ENCODE assay signal across 15 cellular contexts in the genomic region with DNA sequence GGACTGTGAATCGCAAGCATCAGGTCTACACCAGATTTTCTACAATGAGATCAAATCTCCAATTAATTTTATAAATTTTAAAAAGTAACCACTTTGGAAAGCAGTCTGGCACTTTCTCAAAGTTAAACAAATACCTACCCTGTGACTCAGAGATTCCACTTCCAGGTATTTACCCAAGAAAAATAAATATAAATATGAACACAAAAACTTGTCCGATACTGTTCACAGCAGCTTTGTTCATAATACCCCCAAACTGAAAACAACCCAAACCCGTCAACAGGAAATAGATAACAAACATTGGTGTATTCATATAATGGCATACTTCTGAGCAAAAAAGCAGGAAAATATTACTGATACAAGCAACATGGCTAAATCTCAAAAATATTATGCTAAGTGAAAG. TPM values are rescaled to one million over a fixed set of nuclear protein-coding genes. Genes with fewer than 3 reads are reported as not detected.
DNase-seq lines count a peak whose midpoint lies in the region; ATAC-seq, FAIRE-seq and TF ChIP-seq lines count a peak whose summit lies in the region.
"Had no signal": no experiment of that assay in that cellular context is flagged by ENCODE, and none has a peak within 500 bp of the region (broad histone marks: within the 10 kb centered on the region; RNA-seq: fewer than 3 reads in every experiment).

No MANE protein-coding gene starts in this region.

- H3K27me3 Mint-ChIP-seq in type B pancreatic cell (no peaks in the 10 kb centered on the region), immature natural killer cell (ENCODE audit: low read depth in 3 of 3) (peaks cover 0 to 2% (median 1%) of the 10 kb centered on the region in 3 donors)
- H3K27me3 Mint-ChIP-seq: activated CD8-positive, alpha-beta memory T cell treated with anti-CD3 and anti-CD28 coated beads, Interleukin-2, amount 10 ng/mL, durations not matched to agents 7 days and 5 days; naive thymus-derived CD8-positive, alpha-beta T cell had no signal

- DNase-seq in DMS53 (lab: John Stamatoyannopoulos, UW) (peak; percentile 53), DMS53 treated with DMSO at 0.1 percent for 48 hours (lab: John Stamatoyannopoulos, UW; ENCODE audit: unreplicated experiment) (no peak), bronchial epithelial cell (ENCODE audit: low read depth) (peak; percentile 74), lower lobe of right lung (no peak), type B pancreatic cell (ENCODE audit: extremely low spot score, unreplicated experiment) (no peak), immature natural killer cell (no peak), NCI-H1105 treated with DMSO at 0.1 percent for 48 hours (lab: John Stamatoyannopoulos, UW) (no peak), NCI-H146 (lab: John Stamatoyannopoulos, UW) (no peak)
- DNase-seq: 8988T; activated CD8-positive, alpha-beta memory T cell treated with anti-CD3 and anti-CD28 coated beads, Interleukin-2, amount 10 ng/mL, durations not matched to agents 7 days and 5 days; anterior cingulate cortex; DMS153; naive thymus-derived CD8-positive, alpha-beta T cell; NCI-H226; T-helper 9 cell had no signal

- H3K9me3 ChIP-seq in lower lobe of right lung, result no peaks in the 10 kb centered on the region

- peak overlapping the region; percentile 60 for H3K27ac Mint-ChIP-seq in type B pancreatic cell
- peak overlapping the region in 2 of 6 donors; percentile 4 to 9 for H3K27ac Mint-ChIP-seq in immature natural killer cell
- H3K27ac Mint-ChIP-seq: activated CD8-positive, alpha-beta memory T cell treated with anti-CD3 and anti-CD28 coated beads, Interleukin-2, amount 10 ng/mL, durations not matched to agents 7 days and 5 days had no signal

- H3K9me3 Mint-ChIP-seq in type B pancreatic cell (no peaks in the 10 kb centered on the region), immature natural killer cell (no peaks in the 10 kb centered on the region)
- H3K9me3 Mint-ChIP-seq: naive thymus-derived CD8-positive, alpha-beta T cell had no signal

- H3K27me3 ChIP-seq in bronchial epithelial cell (ENCODE audit: control insufficient read depth, insufficient read depth, low read length), result no peaks in the 10 kb centered on the region
- H3K27me3 ChIP-seq in lower lobe of right lung (ENCODE audit: low read depth), result no peaks in the 10 kb centered on the region

- peaks cover 7% of the 10 kb centered on the region for H3K36me3 ChIP-seq in bronchial epithelial cell (ENCODE audit: control insufficient read depth, insufficient read depth, low read length)
- H3K36me3 ChIP-seq in lower lobe of right lung, result peaks cover 19% of the 10 kb centered on the region

- H3K27ac ChIP-seq in lower lobe of right lung, result peak overlapping the region; percentile 81

- intact Hi-C loops in lower lobe of right lung (cut with DNase I), result no loop called here

- no peak for FAIRE-seq in bronchial epithelial cell (lab: Jason Lieb, UNC)

- H3K4me3 ChIP-seq in bronchial epithelial cell (ENCODE audit: low read depth, low read length) (no peak overlapping the region), lower lobe of right lung (no peak overlapping the region)

- no peak for ATAC-seq in lower lobe of right lung
- ATAC-seq: activated CD8-positive, alpha-beta memory T cell treated with anti-CD3 and anti-CD28 coated beads, Interleukin-2, amount 10 ng/mL, durations not matched to agents 7 days and 5 days; naive thymus-derived CD8-positive, alpha-beta T cell had no signal

- H3K4me1 Mint-ChIP-seq in type B pancreatic cell (ENCODE audit: unreplicated experiment) (peaks cover 28% of the 10 kb centered on the region), immature natural killer cell (peaks cover 48 to 72% of the 10 kb centered on the region in 2 donors)

- peaks cover 95% of the 10 kb centered on the region for H3K4me1 ChIP-seq in lower lobe of right lung

- TF ChIP-seq CTCF in bronchial epithelial cell (IDR thresholded peaks at IDR 0.05; ENCODE audit: insufficient read depth, low read length, severe bottlenecking) (no peak), lower lobe of right lung (IDR thresholded peaks at IDR 0.05) (no peak), type B pancreatic cell (conservative IDR thresholded peaks at IDR 0.05) (no peak)

- H3K4me3 Mint-ChIP-seq in type B pancreatic cell (no peak overlapping the region), immature natural killer cell (no peak overlapping the region)
- H3K4me3 Mint-ChIP-seq: activated CD8-positive, alpha-beta memory T cell treated with anti-CD3 and anti-CD28 coated beads, Interleukin-2, amount 10 ng/mL, durations not matched to agents 7 days and 5 days; naive thymus-derived CD8-positive, alpha-beta T cell had no signal

- H3K36me3 Mint-ChIP-seq in type B pancreatic cell (peaks cover 8% of the 10 kb centered on the region), immature natural killer cell (peaks cover 3 to 18% (median 3%) of the 10 kb centered on the region in 3 donors)

RNA-seq across cellular contexts. Expression of a gene that starts 12.1 kb away (rescaled TPM):
- total RNA-seq in bronchial epithelial cell (59.1 and 68.7 TPM in 2 replicates), lower lobe of right lung (77.9 TPM), type B pancreatic cell (ENCODE audit: low replicate concordance) (47.1 and 55.0 TPM in 2 replicates)
- 10 to 100 TPM; 28.2 to 46.6 (median 37.2) TPM for polyA plus RNA-seq in immature natural killer cell

RNA-seq across cellular contexts. Expression of a gene that starts 28.4 kb away (rescaled TPM):
- total RNA-seq in bronchial epithelial cell (7.1 and 9.3 TPM in 2 replicates), lower lobe of right lung (31.1 TPM), type B pancreatic cell (ENCODE audit: low replicate concordance) (12.9 and 30.4 TPM in 2 replicates)
- 1 to 10 TPM in 2 of 3 donors, under 1 TPM in 1; 0.11 to 8.7 (median 4.4) TPM for polyA plus RNA-seq in immature natural killer cell

Comparison
In these comparisons a context has a peak if more than half of its experiments do, and no peak if none do; other contexts are left out.
1. DNase-seq: peak in DMS53 (single experiment) and bronchial epithelial cell (single experiment); none in DMS53 treated with DMSO at 0.1 percent for 48 hours (single experiment), lower lobe of right lung (single experiment), type B pancreatic cell (single experiment), immature natural killer cell (0 of 3), NCI-H1105 treated with DMSO at 0.1 percent for 48 hours (single experiment) and NCI-H146 (single experiment).